ENCODE assay signal across 19 cellular contexts in the genomic region with DNA sequence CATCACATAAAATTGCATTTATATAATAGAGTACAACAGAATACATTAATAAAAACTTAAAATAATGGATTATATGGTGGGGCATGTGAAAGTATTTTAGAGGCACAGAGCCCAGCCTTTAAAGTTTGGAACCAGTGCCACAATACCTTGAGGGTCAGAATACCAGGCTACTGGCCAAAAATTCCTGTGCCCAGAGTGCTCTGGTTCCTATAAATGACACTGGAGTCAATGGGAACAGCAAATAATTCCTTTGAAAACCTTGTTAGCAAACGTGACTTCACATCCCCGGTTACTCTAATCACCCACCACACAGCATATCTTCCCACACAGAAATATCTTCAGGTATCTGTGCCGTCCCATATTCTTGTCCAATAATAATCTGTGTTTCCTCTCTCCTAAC.
"Had no signal": no experiment of that assay in that cellular context is flagged by ENCODE, and none has a peak within 500 bp of the region (broad histone marks: within the 10 kb centered on the region; RNA-seq: fewer than 3 reads in every experiment).

No MANE protein-coding gene starts in this region.

- ATAC-seq: SK-N-SH treated with all-trans-retinoic acid at 6 μM for 48 hours had no signal

- DNase-seq: KBM-7, MG63, NCI-H1092, NCI-H1105 treated with DMSO at 0.1 percent for 48 hours, NCI-H1436, NCI-H187, NCI-H2029, NCI-H2081 treated with DMSO at 0.1 percent for 48 hours, NCI-H2171, NCI-H226, NCI-H446, NCI-H510A, NCI-H524 treated with DMSO at 0.1 percent for 48 hours, NCI-H69, NCI-H774, RPMI8226, SHP77 treated with DMSO at 0.1 percent for 48 hours, SJCRH30 had no signal
